ENCODE assay signal across 34 cellular contexts in the genomic region with DNA sequence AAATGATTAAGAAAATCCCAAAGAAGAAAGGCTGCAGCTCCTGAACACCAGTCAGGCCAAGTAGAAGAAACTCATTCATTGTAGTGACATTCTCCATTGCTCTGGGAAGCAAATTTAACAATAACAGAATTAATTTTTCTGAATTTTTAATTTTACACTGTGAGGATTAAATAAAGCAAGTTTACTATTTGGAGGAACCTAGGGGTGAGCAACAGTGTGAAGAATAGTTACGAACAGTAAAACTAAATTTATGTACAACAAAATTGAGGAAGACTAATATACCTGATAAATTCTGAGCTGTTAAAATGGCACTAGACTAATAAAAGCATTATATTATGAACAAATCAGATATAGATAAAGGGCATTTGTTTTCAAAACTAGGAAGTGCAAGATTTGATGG. TPM values are rescaled to one million over a fixed set of nuclear protein-coding genes. Genes with fewer than 3 reads are reported as not detected.
"Had no signal": no experiment of that assay in that cellular context is flagged by ENCODE, and none has a peak within 500 bp of the region (broad histone marks: within the 10 kb centered on the region; RNA-seq: fewer than 3 reads in every experiment).

A gene with protein sequence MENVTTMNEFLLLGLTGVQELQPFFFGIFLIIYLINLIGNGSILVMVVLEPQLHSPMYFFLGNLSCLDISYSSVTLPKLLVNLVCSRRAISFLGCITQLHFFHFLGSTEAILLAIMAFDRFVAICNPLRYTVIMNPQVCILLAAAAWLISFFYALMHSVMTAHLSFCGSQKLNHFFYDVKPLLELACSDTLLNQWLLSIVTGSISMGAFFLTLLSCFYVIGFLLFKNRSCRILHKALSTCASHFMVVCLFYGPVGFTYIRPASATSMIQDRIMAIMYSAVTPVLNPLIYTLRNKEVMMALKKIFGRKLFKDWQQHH (minus strand): TSS at position 101 of the 400 bp plus-strand sequence. CDS start 4 bp downstream, at position 97.

- H3K36me3 ChIP-seq: stomach, suprapubic skin, thoracic aorta, thyroid gland, tibial artery, tibial nerve, transverse colon, upper lobe of left lung, upper lobe of right lung, uterus, vagina had no signal

- ATAC-seq: stimulated activated effector memory CD8-positive, alpha-beta T cell treated with anti-CD3 and anti-CD28 coated beads, Interleukin-12 subunit alpha, Interleukin-12 subunit beta, amount 100 ng/mL, for 72 hours; stimulated activated memory B cell treated with anti-CD40 and anti-IgM and Interleukin-4, amounts not matched to agents 10 μg/mL and 1 μg/mL and 100 μg/mL, for 72 hours; stimulated activated naive B cell treated with anti-CD40 and anti-IgM and Interleukin-4, amounts not matched to agents 10 μg/mL and 1 μg/mL and 100 μg/mL, for 72 hours; stimulated activated naive CD8-positive, alpha-beta T cell treated with anti-CD3 and anti-CD28 coated beads, Interleukin-15, amount 100 ng/mL, for 72 hours; stimulated activated naive CD8-positive, alpha-beta T cell treated with anti-CD3 and anti-CD28 coated beads, Interleukin-15, Interleukin-2, amounts not matched to agents 100 U/mL and 50 U/mL, for 24 hours; upper lobe of right lung had no signal

- H3K4me3 ChIP-seq: stomach, suprapubic skin, testis, thoracic aorta, thyroid gland, tibial artery, tibial nerve, transverse colon, upper lobe of left lung, upper lobe of right lung, uterus, vagina had no signal

- H3K27ac Mint-ChIP-seq: stimulated activated effector memory CD8-positive, alpha-beta T cell treated with anti-CD3 and anti-CD28 coated beads, Interleukin-12 subunit alpha, Interleukin-12 subunit beta, amount 100 ng/mL, for 72 hours; stimulated activated memory B cell treated with anti-CD40 and anti-IgM and Interleukin-4, amounts not matched to agents 10 μg/mL and 1 μg/mL and 100 μg/mL, for 72 hours; stimulated activated naive B cell treated with anti-CD40 and anti-IgM and Interleukin-4, amounts not matched to agents 10 μg/mL and 1 μg/mL and 100 μg/mL, for 72 hours; stimulated activated naive CD8-positive, alpha-beta T cell treated with anti-CD3 and anti-CD28 coated beads, Interleukin-15, amount 100 ng/mL, for 72 hours; stimulated activated naive CD8-positive, alpha-beta T cell treated with anti-CD3 and anti-CD28 coated beads, Interleukin-15, Interleukin-2, amounts not matched to agents 100 ng/mL and 50 ng/mL, for 24 hours; type B pancreatic cell had no signal

- FAIRE-seq: urothelium cell line had no signal

- H3K36me3 Mint-ChIP-seq: stimulated activated effector memory CD8-positive, alpha-beta T cell treated with anti-CD3 and anti-CD28 coated beads, Interleukin-12 subunit alpha, Interleukin-12 subunit beta, amount 100 ng/mL, for 72 hours; stimulated activated memory B cell treated with anti-CD40 and anti-IgM and Interleukin-4, amounts not matched to agents 10 μg/mL and 1 μg/mL and 100 μg/mL, for 72 hours; stimulated activated naive B cell treated with anti-CD40 and anti-IgM and Interleukin-4, amounts not matched to agents 10 μg/mL and 1 μg/mL and 100 μg/mL, for 72 hours; type B pancreatic cell had no signal

- H3K9me3 ChIP-seq: suprapubic skin, testis, thoracic aorta, thyroid gland, tibial artery, transverse colon, upper lobe of left lung, upper lobe of right lung, uterus, vagina had no signal

- H3K4me3 Mint-ChIP-seq: stimulated activated effector memory CD8-positive, alpha-beta T cell treated with anti-CD3 and anti-CD28 coated beads, Interleukin-12 subunit alpha, Interleukin-12 subunit beta, amount 100 ng/mL, for 72 hours; stimulated activated memory B cell treated with anti-CD40 and anti-IgM and Interleukin-4, amounts not matched to agents 10 μg/mL and 1 μg/mL and 100 μg/mL, for 72 hours; stimulated activated naive B cell treated with anti-CD40 and anti-IgM and Interleukin-4, amounts not matched to agents 10 μg/mL and 1 μg/mL and 100 μg/mL, for 72 hours; stimulated activated naive CD8-positive, alpha-beta T cell treated with anti-CD3 and anti-CD28 coated beads, Interleukin-15, amount 100 ng/mL, for 72 hours; stimulated activated naive CD8-positive, alpha-beta T cell treated with anti-CD3 and anti-CD28 coated beads, Interleukin-15, Interleukin-2, amounts not matched to agents 100 ng/mL and 50 ng/mL, for 24 hours; type B pancreatic cell had no signal

- H3K9me3 Mint-ChIP-seq: stimulated activated effector memory CD8-positive, alpha-beta T cell treated with anti-CD3 and anti-CD28 coated beads, Interleukin-12 subunit alpha, Interleukin-12 subunit beta, amount 100 ng/mL, for 72 hours; stimulated activated memory B cell treated with anti-CD40 and anti-IgM and Interleukin-4, amounts not matched to agents 10 μg/mL and 1 μg/mL and 100 μg/mL, for 72 hours; stimulated activated naive B cell treated with anti-CD40 and anti-IgM and Interleukin-4, amounts not matched to agents 10 μg/mL and 1 μg/mL and 100 μg/mL, for 72 hours; stimulated activated naive CD8-positive, alpha-beta T cell treated with anti-CD3 and anti-CD28 coated beads, Interleukin-15, amount 100 ng/mL, for 72 hours; stimulated activated naive CD8-positive, alpha-beta T cell treated with anti-CD3 and anti-CD28 coated beads, Interleukin-15, Interleukin-2, amounts not matched to agents 100 ng/mL and 50 ng/mL, for 24 hours; type B pancreatic cell had no signal

- DNase-seq: stimulated activated CD4-positive, alpha-beta T cell treated with anti-CD3 and anti-CD28 coated beads, Interleukin-2, amount 100 ng/mL, for 48 hours; stimulated activated CD4-positive, alpha-beta T cell treated with anti-CD3 and anti-CD28 coated beads, Interleukin-4, amount 100 ng/mL, for 1 hour; stimulated activated CD4-positive, alpha-beta T cell treated with anti-CD3 and anti-CD28 coated beads, Interleukin-4, amount 100 ng/mL, for 24 hours; stimulated activated CD4-positive, alpha-beta T cell treated with anti-CD3 and anti-CD28 coated beads, Interleukin-4, amount 100 ng/mL, for 4 hours; stimulated activated CD8-positive, alpha-beta memory T cell treated with anti-CD3 and anti-CD28 coated beads, Interleukin-4, amount 100 ng/mL, for 48 hours; stimulated activated naive B cell treated with anti-CD40 and anti-IgM and Interleukin-4, amounts not matched to agents 10 μg/mL and 1 μg/mL and 100 μg/mL, for 72 hours; stimulated activated naive CD4-positive, alpha-beta T cell; stimulated activated naive CD4-positive, alpha-beta T cell treated with Interleukin-2 at 50 U/mL for 16 hours; stimulated activated naive CD8-positive, alpha-beta T cell treated with anti-CD3 and anti-CD28 coated beads, Interleukin-15, amount 100 ng/mL, for 72 hours; stimulated activated naive CD8-positive, alpha-beta T cell treated with anti-CD3 and anti-CD28 coated beads, Interleukin-15, Interleukin-2, amounts not matched to agents 100 U/mL and 50 U/mL, for 24 hours; stomach; substantia nigra; testis; thyroid gland; tibial artery; transverse colon; trophoblast cell; upper lobe of left lung; upper lobe of right lung; uterus had no signal

- H3K4me1 ChIP-seq: stomach, suprapubic skin, testis, thyroid gland, tibial artery, tibial nerve, transverse colon, upper lobe of left lung, upper lobe of right lung, uterus, vagina had no signal

- H3K27ac ChIP-seq: stomach, suprapubic skin, testis, thoracic aorta, thyroid gland, tibial artery, tibial nerve, transverse colon, upper lobe of left lung, upper lobe of right lung, uterus, vagina had no signal

- H3K4me1 Mint-ChIP-seq: stimulated activated effector memory CD8-positive, alpha-beta T cell treated with anti-CD3 and anti-CD28 coated beads, Interleukin-12 subunit alpha, Interleukin-12 subunit beta, amount 100 ng/mL, for 72 hours; stimulated activated memory B cell treated with anti-CD40 and anti-IgM and Interleukin-4, amounts not matched to agents 10 μg/mL and 1 μg/mL and 100 μg/mL, for 72 hours; stimulated activated naive B cell treated with anti-CD40 and anti-IgM and Interleukin-4, amounts not matched to agents 10 μg/mL and 1 μg/mL and 100 μg/mL, for 72 hours; stimulated activated naive CD8-positive, alpha-beta T cell treated with anti-CD3 and anti-CD28 coated beads, Interleukin-15, amount 100 ng/mL, for 72 hours had no signal

- H3K27me3 ChIP-seq: stomach, suprapubic skin, testis, thyroid gland, tibial artery, tibial nerve, transverse colon, upper lobe of left lung, upper lobe of right lung, uterus, vagina had no signal

RNA-seq across cellular contexts. Expression of the gene that starts here (rescaled TPM):
- total RNA-seq: stomach, subcutaneous adipose tissue, suprapubic skin, temporal lobe, thoracic aorta, thyroid gland, tibial nerve, transverse colon, upper lobe of left lung, upper lobe of right lung, ureter, urinary bladder, uterus, vagina had no signal
- polyA plus RNA-seq: stomach, thymus, urinary bladder had no signal
